In the genomic region with DNA sequence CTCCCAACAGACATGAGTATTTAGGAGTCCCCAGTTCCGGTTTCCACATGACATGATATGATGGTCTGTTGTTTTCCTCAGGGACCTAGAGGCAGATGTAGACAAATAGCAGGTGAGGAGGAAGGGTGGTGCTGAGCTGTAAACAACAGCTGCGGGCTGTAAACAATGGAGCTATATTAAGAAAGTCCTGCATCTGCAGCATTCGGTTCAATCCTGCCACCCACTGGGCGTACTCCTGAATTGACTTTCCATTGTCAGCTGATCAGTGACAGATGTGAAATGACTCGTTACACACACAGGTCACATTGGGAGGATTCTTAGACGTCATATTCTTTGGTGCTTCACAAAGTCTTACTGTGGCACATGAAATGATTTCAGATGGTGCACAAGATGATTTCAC, we compare ENCODE assay signal across 1 cellular context.
TF ChIP-seq lines count a peak whose summit lies in the region.

No MANE protein-coding gene starts in this region.

TF ChIP-seq in SK-N-SH treated with all-trans-retinoic acid at 6 μM for 48 hours, 23 proteins besides CTCF, POLR2A, EP300 and RAD21 (continued from another document):
- no peak for TF ChIP-seq ISL1 (CRISPR knock-in tag; IDR thresholded peaks at IDR 0.05)
- TF ChIP-seq, protein P1, sequence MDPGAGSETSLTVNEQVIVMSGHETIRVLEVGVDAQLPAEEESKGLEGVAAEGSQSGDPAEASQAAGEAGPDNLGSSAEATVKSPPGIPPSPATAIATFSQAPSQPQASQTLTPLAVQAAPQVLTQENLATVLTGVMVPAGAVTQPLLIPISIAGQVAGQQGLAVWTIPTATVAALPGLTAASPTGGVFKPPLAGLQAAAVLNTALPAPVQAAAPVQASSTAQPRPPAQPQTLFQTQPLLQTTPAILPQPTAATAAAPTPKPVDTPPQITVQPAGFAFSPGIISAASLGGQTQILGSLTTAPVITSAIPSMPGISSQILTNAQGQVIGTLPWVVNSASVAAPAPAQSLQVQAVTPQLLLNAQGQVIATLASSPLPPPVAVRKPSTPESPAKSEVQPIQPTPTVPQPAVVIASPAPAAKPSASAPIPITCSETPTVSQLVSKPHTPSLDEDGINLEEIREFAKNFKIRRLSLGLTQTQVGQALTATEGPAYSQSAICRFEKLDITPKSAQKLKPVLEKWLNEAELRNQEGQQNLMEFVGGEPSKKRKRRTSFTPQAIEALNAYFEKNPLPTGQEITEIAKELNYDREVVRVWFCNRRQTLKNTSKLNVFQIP (CRISPR knock-in tag; IDR thresholded peaks at IDR 0.05; ENCODE audit: borderline replicate concordance, low read depth) = no peak
- no peak for TF ChIP-seq GLIS3 (CRISPR knock-in tag; IDR thresholded peaks at IDR 0.05)
- no peak for TF ChIP-seq TOX (CRISPR knock-in tag; IDR thresholded peaks at IDR 0.05; ENCODE audit: borderline replicate concordance)
- TF ChIP-seq ZNF70 (CRISPR knock-in tag; IDR thresholded peaks at IDR 0.05) = no peak
- no peak for TF ChIP-seq ZC3H10 (CRISPR knock-in tag; IDR thresholded peaks at IDR 0.05)
